ENCODE assay signal across 2 cellular contexts in genomic region chr3:153192327-153192726, GRCh38.
TF ChIP-seq lines count a peak whose summit lies in the region.

No MANE protein-coding gene starts in this region.

TF ChIP-seq in SK-N-SH treated with all-trans-retinoic acid at 6 μM for 48 hours, 23 proteins besides CTCF, POLR2A, EP300 and RAD21 (continued from another document):
- TF ChIP-seq PATZ1 (CRISPR knock-in tag; IDR thresholded peaks at IDR 0.05; ENCODE audit: borderline replicate concordance) (peak; percentile 62; the same call in 1 of the 2 replicates), ZFP3 (CRISPR knock-in tag; IDR thresholded peaks at IDR 0.05) (peak; percentile 77; the same call in 1 of the 2 replicates), ISL1 (CRISPR knock-in tag; IDR thresholded peaks at IDR 0.05) (peak; percentile 92), ZNF70 (CRISPR knock-in tag; IDR thresholded peaks at IDR 0.05) (no peak), ARNTL (CRISPR knock-in tag; IDR thresholded peaks at IDR 0.05; ENCODE audit: borderline replicate concordance, low read depth) (no peak), CSDC2 (CRISPR knock-in tag; IDR thresholded peaks at IDR 0.05) (0 out of 2 replicates have a peak, but pooled peaks have one; percentile 47), ZNF8 (CRISPR knock-in tag; IDR thresholded peaks at IDR 0.05) (peak; percentile 27; the same call in 1 of the 2 replicates), SNAI2 (CRISPR knock-in tag; IDR thresholded peaks at IDR 0.05) (peak; percentile 85), CREB5 (CRISPR knock-in tag; IDR thresholded peaks at IDR 0.05; ENCODE audit: low read depth) (peak; percentile 99), BACH2 (CRISPR knock-in tag; IDR thresholded peaks at IDR 0.05; ENCODE audit: borderline replicate concordance) (no peak), ZFP30 (CRISPR knock-in tag; IDR thresholded peaks at IDR 0.05) (peak; percentile 58; the same call in 1 of the 2 replicates)

TF ChIP-seq in SK-N-SH, 30 proteins besides CTCF, POLR2A, EP300 and RAD21 (continued from another document):
- TF ChIP-seq USF2 (IDR thresholded peaks at IDR 0.05; ENCODE audit: borderline replicate concordance, low read depth, low read length), result no peak
